8 cellular contexts compared by ENCODE assay signal in the genomic region with DNA sequence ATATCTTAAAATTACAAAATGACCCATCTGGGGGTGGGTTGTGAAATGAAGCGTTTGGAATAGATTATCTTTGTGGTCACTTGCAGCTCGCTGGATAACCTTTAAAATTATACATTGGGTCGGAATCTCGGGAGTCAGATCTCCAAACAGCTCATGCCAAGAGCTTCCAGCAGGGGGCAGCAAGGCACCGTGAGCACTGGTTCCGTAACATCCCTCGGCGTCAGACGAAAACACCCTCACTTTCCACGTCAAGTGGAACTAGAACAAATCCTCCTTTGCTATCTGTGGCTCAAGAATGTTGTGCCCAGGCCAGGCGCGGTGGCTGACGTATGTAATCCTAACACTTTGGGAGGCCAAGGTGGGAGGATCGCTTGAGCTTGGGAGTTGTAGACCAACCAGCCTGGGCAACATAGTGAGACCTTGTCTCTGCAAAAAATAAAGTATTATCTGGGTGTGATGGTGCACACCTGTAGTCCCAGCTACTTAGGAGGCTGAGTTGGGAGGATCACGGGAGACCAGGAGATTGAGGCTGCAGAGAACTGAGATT. TPM values are rescaled to one million over a fixed set of nuclear protein-coding genes. Genes with fewer than 3 reads are reported as not detected.
A peak's percentile ranks its signal among the peaks of the same experiment; 100 is the strongest.
DNase-seq lines count a peak whose midpoint lies in the region; ATAC-seq, FAIRE-seq and TF ChIP-seq lines count a peak whose summit lies in the region.

No MANE protein-coding gene starts in this region.

- no peaks in the 10 kb centered on the region for H3K23me2 ChIP-seq in H9 (ENCODE audit: insufficient read length, low read depth, low read length, poor library complexity, severe bottlenecking)

- H3K9ac ChIP-seq in H9 (ENCODE audit: extremely low read depth, insufficient read length, low read length) (no peak overlapping the region), kidney (ENCODE audit: low read length in 2 of 2) (no peak overlapping the region)

- H3T11ph ChIP-seq in H9 (ENCODE audit: low read length): no peak overlapping the region

- no peak overlapping the region for H3K18ac ChIP-seq in H9 (ENCODE audit: insufficient read length, low read depth, low read length)

- H2BK120ac ChIP-seq in H9 (ENCODE audit: low read depth, low read length, poor library complexity, severe bottlenecking): no peak overlapping the region

- H2BK20ac ChIP-seq in H9 (ENCODE audit: low read depth, low read length, poor library complexity, severe bottlenecking): no peak overlapping the region

- no peak overlapping the region for H4K5ac ChIP-seq in H9 (ENCODE audit: insufficient read length, low read depth, low read length)

- TF ChIP-seq CTCF in CD14-positive monocyte (IDR thresholded peaks at IDR 0.05) (peak; percentile 92), H9 (conservative IDR thresholded peaks at IDR 0.05) (peak; percentile 98), bronchial epithelial cell (IDR thresholded peaks at IDR 0.05; ENCODE audit: insufficient read depth, low read length, severe bottlenecking) (peak; percentile 96), kidney (IDR thresholded peaks at IDR 0.05; ENCODE audit: borderline replicate concordance, extremely low read depth, insufficient read depth) (peak; percentile 97)

- no peak overlapping the region for H3K27ac Mint-ChIP-seq in CD14-positive monocyte
- H3K27ac Mint-ChIP-seq in H9: no peak overlapping the region; a peak in 1 of 7 replicates

- H4K91ac ChIP-seq in H9 (ENCODE audit: insufficient read length, low read depth, low read length): no peak overlapping the region

- H3K36me3 ChIP-seq in bronchial epithelial cell (ENCODE audit: control insufficient read depth, insufficient read depth, low read length) (no peaks in the 10 kb centered on the region), kidney (ENCODE audit: control insufficient read depth in 1 of 2, insufficient read depth in 2 of 2, low read length in 2 of 2) (peaks cover 18 to 27% of the 10 kb centered on the region in 2 donors)

- H3K79me1 ChIP-seq in H9 (ENCODE audit: insufficient read depth, low read depth, low read length, poor library complexity, severe bottlenecking): no peaks in the 10 kb centered on the region

- intact Hi-C loops in CD14-positive monocyte (cut with micrococcal nuclease) (loop anchor here (1.0 to 2.0 kb wide), 2 partner anchors 139 to 140 kb away; no protein-coding TSS in a partner anchor), kidney (cut with DNase I) (loop anchor here (5.0 kb wide), 1 partner anchor 141 kb away; no protein-coding TSS in a partner anchor)

- DNase-seq in CD14-positive monocyte (ENCODE audit: low spot score): peak; percentile 70
- peak; percentile 77 for DNase-seq in H9
- peak; percentile 62 for DNase-seq in NCI-H2227 treated with DMSO at 0.1 percent for 48 hours (lab: John Stamatoyannopoulos, UW)
- peak; percentile 49 to 69 (median 62) for DNase-seq in activated CD4-positive, CD25-positive, alpha-beta regulatory T cell (lab: John Stamatoyannopoulos, UW)
- DNase-seq in bronchial epithelial cell (ENCODE audit: low read depth): peak; percentile 60
- peak; percentile 90 for DNase-seq in kidney
- peak; percentile 32 to 67 for DNase-seq in stimulated activated CD4-positive, alpha-beta T cell treated with anti-CD3 and anti-CD28 coated beads, Interleukin-15, amount 100 ng/mL, for 48 hours (ENCODE audit: low read depth in 2 of 2)

- no peaks in the 10 kb centered on the region for H3K4me1 ChIP-seq in H9 (ENCODE audit: insufficient read depth, low read length)
- H3K4me1 ChIP-seq in kidney (ENCODE audit: control insufficient read depth in 1 of 2, insufficient read depth in 1 of 2, low read depth in 1 of 2, low read length in 2 of 2): peaks cover 0 to 2% of the 10 kb centered on the region in 2 donors

- no peak overlapping the region for H2AFZ ChIP-seq in H9 (ENCODE audit: low read length)

- H3K4me2 ChIP-seq in H9 (ENCODE audit: insufficient read depth, insufficient read length, low read length): no peak overlapping the region

- H3K9me3 ChIP-seq in H9 (ENCODE audit: control insufficient read depth, low read depth, low read length): no peaks in the 10 kb centered on the region
- H3K9me3 ChIP-seq in kidney (ENCODE audit: control insufficient read depth in 1 of 2, low read length in 2 of 2): no peaks in the 10 kb centered on the region

- no peaks in the 10 kb centered on the region for H3K27me3 ChIP-seq in H9 (ENCODE audit: insufficient read depth, low read length)
- H3K27me3 ChIP-seq in bronchial epithelial cell (ENCODE audit: control insufficient read depth, insufficient read depth, low read length): no peaks in the 10 kb centered on the region

- H3K23ac ChIP-seq in H9 (ENCODE audit: insufficient read length, low read depth, low read length): no peak overlapping the region

- H3K4me1 Mint-ChIP-seq in CD14-positive monocyte (peaks cover 5% of the 10 kb centered on the region), H9 (peaks cover 29 to 32% of the 10 kb centered on the region in 2 experiments)

- no peak overlapping the region for H3K4me3 ChIP-seq in bronchial epithelial cell (ENCODE audit: low read depth, low read length)
- peak overlapping the region in 1 of 2 donors; percentile 24 for H3K4me3 ChIP-seq in kidney (ENCODE audit: low read length in 2 of 2)

- no peak overlapping the region for H4K8ac ChIP-seq in H9 (replicated peaks; ENCODE audit: insufficient read length, low read depth, low read length)

- H2BK12ac ChIP-seq in H9 (ENCODE audit: insufficient read length, low read depth, low read length): no peak overlapping the region

- H3K4ac ChIP-seq in H9 (ENCODE audit: low read depth, low read length): no peak overlapping the region

- no peaks in the 10 kb centered on the region for H4K20me1 ChIP-seq in H9 (ENCODE audit: control insufficient read depth, insufficient read depth, insufficient read length)

- H3K36me3 Mint-ChIP-seq in CD14-positive monocyte (no peaks in the 10 kb centered on the region), H9 (ENCODE audit: insufficient read depth in 1 of 3, low read depth in 3 of 3) (peaks cover 23 to 40% (median 35%) of the 10 kb centered on the region in 3 experiments)

- FAIRE-seq in bronchial epithelial cell (lab: Jason Lieb, UNC): peak; percentile 66
- no peak for FAIRE-seq in kidney (lab: Jason Lieb, UNC)

- no peak overlapping the region for H2BK5ac ChIP-seq in H9 (ENCODE audit: insufficient read length, low read length)

- H3K4me3 Mint-ChIP-seq in CD14-positive monocyte (peak overlapping the region in 1 of 2 donors; percentile 84), H9 (no peak overlapping the region)

- H3K79me2 ChIP-seq in H9 (ENCODE audit: insufficient read depth, low read length): no peaks in the 10 kb centered on the region

- H3K56ac ChIP-seq in H9 (ENCODE audit: insufficient read length, low read depth, low read length): no peak overlapping the region

- H3K27me3 Mint-ChIP-seq in CD14-positive monocyte (ENCODE audit: low read depth in 3 of 3) (peaks cover 1 to 4% (median 4%) of the 10 kb centered on the region in 3 donors), H9 (ENCODE audit: low read depth) (no peaks in the 10 kb centered on the region)

- H2BK15ac ChIP-seq in H9 (ENCODE audit: low read depth, low read length): no peak overlapping the region

- H3K9me3 Mint-ChIP-seq in CD14-positive monocyte: no peaks in the 10 kb centered on the region
- no peaks in the 10 kb centered on the region for H3K9me3 Mint-ChIP-seq in H9

- no peak overlapping the region for H2AK5ac ChIP-seq in H9 (ENCODE audit: insufficient read length, low read length)

- ATAC-seq in GM18519 (IDR thresholded peaks at IDR 0.05; ENCODE audit: low FRiP score, unreplicated experiment): no peak

- no peak overlapping the region for H3K14ac ChIP-seq in H9 (ENCODE audit: insufficient read depth, low read length)

- WGBS in H9 (ENCODE audit: extremely low coverage, insufficient read length, low lambda C conversion rate): no CpG with 5 or more reads among the region's 15 CpGs

- H3K27ac ChIP-seq in H9 (ENCODE audit: insufficient read length, low read depth, low read length) (no peak overlapping the region), kidney (ENCODE audit: low read depth in 2 of 2, low read length in 2 of 2) (no peak overlapping the region)

RNA-seq across cellular contexts. Expression of gene UMPS, which starts 31.1 kb away (rescaled TPM):
- polyA plus RNA-seq in CD14-positive monocyte (10 to 100 TPM in 1 of 2 donors, 1 to 10 TPM in 1; 9.1 to 13.5 TPM), kidney (ENCODE audit: insufficient read depth, low read depth, low replicate concordance) (25.7 TPM)
- total RNA-seq in H9 (2021) (56.4 and 65.4 TPM in 2 replicates), bronchial epithelial cell (21.8 and 31.3 TPM in 2 replicates), kidney (24.7 TPM)
